9 cellular contexts compared by ENCODE assay signal in the genomic region with DNA sequence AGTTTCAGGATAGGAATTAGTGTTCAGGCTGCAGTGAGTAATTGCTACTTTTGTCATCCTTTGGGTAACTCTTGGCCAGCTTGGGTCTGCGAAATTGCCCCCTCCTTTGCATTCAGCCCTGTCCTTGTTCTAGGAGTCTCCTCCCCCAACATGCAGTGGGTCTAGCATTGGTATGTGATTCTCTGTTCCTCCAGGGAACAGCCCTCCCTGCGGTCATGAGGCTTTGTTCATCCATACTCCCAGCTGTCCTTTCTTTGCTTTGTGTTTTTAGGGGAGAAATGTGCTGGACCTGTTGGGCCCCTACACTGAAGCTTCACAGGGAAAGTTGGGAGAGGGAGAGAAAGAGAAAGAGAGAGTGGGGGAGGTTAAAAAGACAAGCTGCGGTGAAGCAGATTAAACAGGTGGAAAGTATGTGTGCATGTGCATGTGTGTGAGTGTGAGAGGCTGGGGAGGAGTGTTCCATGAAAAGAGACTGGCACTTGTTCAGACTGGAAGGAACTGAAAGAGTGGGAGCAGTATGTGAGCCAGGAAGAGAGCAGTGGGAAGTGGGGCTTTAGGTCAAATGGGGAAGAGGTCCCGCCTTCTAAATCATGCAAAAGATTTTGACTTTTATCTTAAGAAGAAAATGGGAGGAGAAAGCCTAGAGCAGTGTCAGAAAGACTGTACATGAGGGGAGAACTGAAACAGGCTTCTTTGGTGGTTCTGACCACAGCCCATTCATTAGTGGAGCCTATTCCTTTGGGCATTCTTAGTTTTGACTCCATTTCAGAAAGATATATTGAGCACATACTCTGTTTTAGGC. TPM values are rescaled to one million over a fixed set of nuclear protein-coding genes. Genes with fewer than 3 reads are reported as not detected.
A peak's percentile ranks its signal among the peaks of the same experiment; 100 is the strongest.
DNase-seq lines count a peak whose midpoint lies in the region; ATAC-seq and TF ChIP-seq lines count a peak whose summit lies in the region.
"Had no signal": no experiment of that assay in that cellular context is flagged by ENCODE, and none has a peak within 500 bp of the region (broad histone marks: within the 10 kb centered on the region; RNA-seq: fewer than 3 reads in every experiment).

No MANE protein-coding gene starts in this region.

- no peaks in the 10 kb centered on the region for H3K36me3 ChIP-seq in lower lobe of right lung
- H3K36me3 ChIP-seq: heart left ventricle had no signal

- TF ChIP-seq CTCF in lower lobe of right lung (IDR thresholded peaks at IDR 0.05) = no peak

- ATAC-seq in GM18517 (IDR thresholded peaks at IDR 0.05; ENCODE audit: unreplicated experiment) (peak; percentile 84), GM21423 (IDR thresholded peaks at IDR 0.05; ENCODE audit: unreplicated experiment) (peak; percentile 83), HG03342 (IDR thresholded peaks at IDR 0.05; ENCODE audit: unreplicated experiment) (peak; percentile 88), lower lobe of right lung (peak; percentile 11 to 35)

- H3K9me3 ChIP-seq in lower lobe of right lung = no peaks in the 10 kb centered on the region
- H3K9me3 ChIP-seq: heart left ventricle had no signal

- intact Hi-C loops in lower lobe of right lung (cut with DNase I) = no loop called here

- H3K27me3 ChIP-seq in lower lobe of right lung (ENCODE audit: low read depth) = no peaks in the 10 kb centered on the region
- H3K27me3 ChIP-seq: heart left ventricle had no signal

- H3K27ac ChIP-seq in lower lobe of right lung = no peak overlapping the region
- H3K27ac ChIP-seq: heart left ventricle had no signal

- in situ Hi-C loops in G401 (cut with HindIII; ENCODE audit: low sequenced_read_pairs) = no loop called here

- no peak for DNase-seq in lower lobe of right lung
- DNase-seq in cerebellar nuclear complex (lab: John Stamatoyannopoulos, UW) = no peak
- DNase-seq in NCI-H510A (lab: John Stamatoyannopoulos, UW) = no peak
- DNase-seq in G401 (ENCODE audit: low spot score) = no peak
- DNase-seq in A172 (ENCODE audit: low spot score) = no peak
- DNase-seq: heart left ventricle had no signal

- peaks cover 8% of the 10 kb centered on the region for H3K4me1 ChIP-seq in lower lobe of right lung

- H3K4me3 ChIP-seq in lower lobe of right lung = no peak overlapping the region
- H3K4me3 ChIP-seq: heart left ventricle had no signal

RNA-seq across cellular contexts. Expression of gene SESN3, which starts 17.9 kb away (rescaled TPM):
- total RNA-seq in lower lobe of right lung = 33.8 TPM
- 0.12 and 1.1 TPM in 2 replicates for total RNA-seq in G401 (2014; rRNA removed; shearing (Covaris generic))
- not detected in 2 replicates for total RNA-seq in A172 (2014; rRNA removed; shearing (Covaris generic))

Comparison
In these comparisons a context has a peak if more than half of its experiments do, and no peak if none do; other contexts are left out.
1. ATAC-seq: peak in every context shown above with its lines; median percentile 88 in HG03342; 84 in GM18517; 83 in GM21423; 23 in lower lobe of right lung.
2. RNA of gene SESN3, which starts 17.9 kb away (total RNA-seq): 33.8 TPM in lower lobe of right lung (single experiment); 0.12 to 1.1 TPM in G401 and not detected in A172; every median in the first group is over 10 times any median in the second.